ENCODE assay signal across 1 cellular context in the genomic region with DNA sequence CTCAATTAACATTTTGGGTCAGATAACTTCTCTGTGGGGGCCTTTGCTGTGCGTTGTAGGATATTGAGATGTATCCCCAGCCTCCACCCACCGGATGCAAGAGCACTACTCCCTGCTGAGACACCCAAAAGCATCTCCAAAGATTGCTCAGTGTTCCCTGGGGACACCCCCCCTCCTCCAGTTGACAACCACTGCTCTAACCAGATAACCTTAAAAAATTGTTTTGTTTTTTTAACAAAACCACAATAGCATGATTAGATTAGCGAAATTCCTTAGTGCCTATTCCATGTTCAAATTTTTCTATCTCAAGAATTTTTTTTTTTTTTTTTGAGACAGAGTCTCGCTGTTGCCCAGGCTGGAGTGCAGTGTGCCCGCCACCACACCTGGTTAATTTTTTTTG.
TF ChIP-seq lines count a peak whose summit lies in the region.

No MANE protein-coding gene starts in this region.

TF ChIP-seq in GM12891, 5 proteins besides CTCF, POLR2A, EP300 and RAD21:
- no peak for TF ChIP-seq POLR2AphosphoS5 (IDR thresholded peaks at IDR 0.05; ENCODE audit: low read depth, low read length)
- TF ChIP-seq SPI1 (IDR thresholded peaks at IDR 0.05; ENCODE audit: low read depth, low read length): no peak
- TF ChIP-seq PAX5 (IDR thresholded peaks at IDR 0.05; ENCODE audit: insufficient read depth, low read length, severe bottlenecking): no peak
- TF ChIP-seq TAF1 (IDR thresholded peaks at IDR 0.05; ENCODE audit: low read depth, low read length): no peak
- no peak for TF ChIP-seq POU2F2 (IDR thresholded peaks at IDR 0.05; ENCODE audit: low read depth, low read length)
